ENCODE assay signal across 17 cellular contexts in genomic region chr20:50302463-50303041, GRCh38.
DNase-seq lines count a peak whose midpoint lies in the region; ATAC-seq, FAIRE-seq and TF ChIP-seq lines count a peak whose summit lies in the region.
"Had no signal": no experiment of that assay in that cellular context is flagged by ENCODE, and none has a peak within 500 bp of the region (broad histone marks: within the 10 kb centered on the region; RNA-seq: fewer than 3 reads in every experiment).

No MANE protein-coding gene starts in this region.

- H3K4me3 ChIP-seq in ascending aorta, result no peak overlapping the region
- no peak overlapping the region for H3K4me3 ChIP-seq in right cardiac atrium (ENCODE audit: low read length)
- H3K4me3 ChIP-seq in stomach smooth muscle (ENCODE audit: low read length in 2 of 2), result no peak overlapping the region
- H3K4me3 ChIP-seq in kidney (ENCODE audit: low read length in 2 of 2), result no peak overlapping the region

- H3K36me3 ChIP-seq in ascending aorta (no peaks in the 10 kb centered on the region), stomach smooth muscle (ENCODE audit: control insufficient read depth in 2 of 2, insufficient read depth in 2 of 2, low read length in 2 of 2) (no peaks in the 10 kb centered on the region), kidney (ENCODE audit: control insufficient read depth in 1 of 2, insufficient read depth in 2 of 2, low read length in 2 of 2) (no peaks in the 10 kb centered on the region)
- H3K36me3 ChIP-seq: WERI-Rb-1 had no signal

- H3K27ac ChIP-seq in ascending aorta, result peak overlapping the region; percentile 27 to 48
- no peak overlapping the region for H3K27ac ChIP-seq in right cardiac atrium (ENCODE audit: low read length)
- H3K27ac ChIP-seq in stomach smooth muscle (ENCODE audit: low read length), result peak overlapping the region; percentile 6
- H3K27ac ChIP-seq in kidney (ENCODE audit: low read depth in 2 of 2, low read length in 2 of 2), result no peak overlapping the region
- H3K27ac ChIP-seq: WERI-Rb-1 had no signal

- FAIRE-seq in kidney (lab: Jason Lieb, UNC), result no peak
- FAIRE-seq: endothelial cell of umbilical vein had no signal

- ATAC-seq in right cardiac atrium, result no peak
- ATAC-seq: CD8-positive, alpha-beta T cell had no signal

- no peak for TF ChIP-seq CTCF in ascending aorta (IDR thresholded peaks at IDR 0.05)
- TF ChIP-seq CTCF in kidney (IDR thresholded peaks at IDR 0.05; ENCODE audit: borderline replicate concordance, extremely low read depth, insufficient read depth), result no peak

- H3K4me1 ChIP-seq in ascending aorta (peaks cover 8 to 10% of the 10 kb centered on the region in 2 donors), right cardiac atrium (ENCODE audit: control insufficient read depth, insufficient read depth, low read length) (peaks cover 20% of the 10 kb centered on the region), stomach smooth muscle (ENCODE audit: control insufficient read depth, insufficient read depth, low read length) (peaks cover 39% of the 10 kb centered on the region), kidney (ENCODE audit: control insufficient read depth in 1 of 2, insufficient read depth in 1 of 2, low read depth in 1 of 2, low read length in 2 of 2) (peaks cover 16 to 24% of the 10 kb centered on the region in 2 donors)

- no peaks in the 10 kb centered on the region for H3K27me3 ChIP-seq in ascending aorta
- no peaks in the 10 kb centered on the region for H3K27me3 ChIP-seq in right cardiac atrium (ENCODE audit: control insufficient read depth, insufficient read depth)
- H3K27me3 ChIP-seq in stomach smooth muscle (ENCODE audit: control insufficient read depth in 1 of 2, insufficient read depth in 2 of 2, low read length in 2 of 2), result no peaks in the 10 kb centered on the region

- intact Hi-C loops in ascending aorta (cut with DNase I) (no loop called here), right cardiac atrium (cut with DNase I) (loop anchor here in 3 of 4 donors (10.0 kb wide), 2 partner anchors 92 to 108 kb away; partner anchors contain the start of gene CEBPB (in 2 of the 3)), kidney (cut with DNase I) (no loop called here)

- peaks cover 0 to 9% of the 10 kb centered on the region in 2 donors for H3K9me3 ChIP-seq in ascending aorta
- no peaks in the 10 kb centered on the region for H3K9me3 ChIP-seq in right cardiac atrium (ENCODE audit: control insufficient read depth, low read length)
- no peaks in the 10 kb centered on the region for H3K9me3 ChIP-seq in stomach smooth muscle (ENCODE audit: control insufficient read depth in 2 of 2, low read length in 2 of 2)
- no peaks in the 10 kb centered on the region for H3K9me3 ChIP-seq in kidney (ENCODE audit: control insufficient read depth in 1 of 2, low read length in 2 of 2)
- H3K9me3 ChIP-seq: SK-N-SH had no signal

- DNase-seq in EL, result peak; percentile 36
- DNase-seq in ascending aorta (ENCODE audit: low spot score in 2 of 2), result no peak
- DNase-seq in right cardiac atrium, result peak; percentile 17 to 50 (median 31)
- no peak for DNase-seq in kidney
- no peak for DNase-seq in stimulated activated CD4-positive, alpha-beta T cell treated with anti-CD3 and anti-CD28 coated beads, Interleukin-12 subunit alpha, Interleukin-12 subunit beta, amount 100 ng/mL, for 4 hours
- DNase-seq in HuH-7 (ENCODE audit: low spot score), result no peak
- DNase-seq: activated CD8-positive, alpha-beta memory T cell treated with anti-CD3 and anti-CD28 coated beads for 24 hours; activated effector memory CD4-positive, alpha-beta T cell treated with anti-CD3 and anti-CD28 coated beads, Interleukin-2, amount 50 U/mL, for 16 hours; CD8-positive, alpha-beta T cell; central memory CD4-positive, alpha-beta T cell; NCI-H226; SK-N-SH; stimulated activated CD4-positive, alpha-beta T cell treated with anti-CD3 and anti-CD28 coated beads, Interleukin-15, amount 100 ng/mL, for 24 hours; trophoblast cell; WERI-Rb-1 had no signal

- 63% methylated on average over 9 of the region's 9 CpGs for WGBS in right cardiac atrium

- H3K9ac ChIP-seq in stomach smooth muscle (ENCODE audit: low read length in 2 of 2) (no peak overlapping the region), kidney (ENCODE audit: low read length in 2 of 2) (no peak overlapping the region)
- H3K9ac ChIP-seq: SK-N-SH had no signal

Comparison
In these comparisons a context has a peak if more than half of its experiments do, and no peak if none do; other contexts are left out.
1. DNase-seq: peak in EL (single experiment) and right cardiac atrium (3 of 3); none in ascending aorta (0 of 2), kidney (single experiment), stimulated activated CD4-positive, alpha-beta T cell treated with anti-CD3 and anti-CD28 coated beads, Interleukin-12 subunit alpha, Interleukin-12 subunit beta, amount 100 ng/mL, for 4 hours (single experiment) and HuH-7 (single experiment).
2. H3K27ac ChIP-seq: peak in ascending aorta (2 of 2) and stomach smooth muscle (single experiment); none in right cardiac atrium (single experiment) and kidney (0 of 2).
3. intact Hi-C loops: an anchor here in right cardiac atrium (10.0 kb wide); none called in ascending aorta and kidney.